In genomic region chr12:98646165-98646764, GRCh38 we compare ENCODE assay signal across 8 cellular contexts. TPM values are rescaled to one million over a fixed set of nuclear protein-coding genes. Genes with fewer than 3 reads are reported as not detected.
A peak's percentile ranks its signal among the peaks of the same experiment; 100 is the strongest.
DNase-seq lines count a peak whose midpoint lies in the region; ATAC-seq and TF ChIP-seq lines count a peak whose summit lies in the region.

No MANE protein-coding gene starts in this region.

- H3K4me1 Mint-ChIP-seq in activated CD4-positive, alpha-beta T cell treated with anti-CD3 and anti-CD28 coated beads, Interleukin-2, amount 10 ng/mL, durations not matched to agents 24 days and 14 days: peaks cover 19% of the 10 kb centered on the region
- peaks cover 37% of the 10 kb centered on the region for H3K4me1 Mint-ChIP-seq in osteocyte (ENCODE audit: unreplicated experiment)

- peak; percentile 27 for TF ChIP-seq CTCF in osteocyte (IDR thresholded peaks at IDR 0.05)

- intact Hi-C loops in activated CD4-positive, alpha-beta T cell treated with anti-CD3 and anti-CD28 coated beads, Interleukin-2, amount 10 ng/mL, durations not matched to agents 24 days and 14 days (cut with micrococcal nuclease): loop anchor here (5.0 to 10.0 kb wide), 2 partner anchors 219 to 1559 kb away; partner anchors contain the start of gene ACTR6
- intact Hi-C loops in sciatic nerve (cut with DNase I): no loop called here

- peaks cover 26% of the 10 kb centered on the region for H3K36me3 Mint-ChIP-seq in activated CD4-positive, alpha-beta T cell treated with anti-CD3 and anti-CD28 coated beads, Interleukin-2, amount 10 ng/mL, durations not matched to agents 24 days and 14 days (ENCODE audit: low read depth)
- H3K36me3 Mint-ChIP-seq in osteocyte (ENCODE audit: unreplicated experiment): peaks cover 15% of the 10 kb centered on the region

- no peaks in the 10 kb centered on the region for H3K27me3 Mint-ChIP-seq in activated CD4-positive, alpha-beta T cell treated with anti-CD3 and anti-CD28 coated beads, Interleukin-2, amount 10 ng/mL, durations not matched to agents 24 days and 14 days
- H3K27me3 Mint-ChIP-seq in osteocyte (ENCODE audit: unreplicated experiment): no peaks in the 10 kb centered on the region

- peak overlapping the region; percentile 92 for H3K4me3 Mint-ChIP-seq in activated CD4-positive, alpha-beta T cell treated with anti-CD3 and anti-CD28 coated beads, Interleukin-2, amount 10 ng/mL, durations not matched to agents 24 days and 14 days
- H3K4me3 Mint-ChIP-seq in osteocyte (ENCODE audit: unreplicated experiment): peak overlapping the region; percentile 97

- no peaks in the 10 kb centered on the region for H3K9me3 Mint-ChIP-seq in activated CD4-positive, alpha-beta T cell treated with anti-CD3 and anti-CD28 coated beads, Interleukin-2, amount 10 ng/mL, durations not matched to agents 24 days and 14 days
- H3K9me3 Mint-ChIP-seq in osteocyte (ENCODE audit: unreplicated experiment): no peaks in the 10 kb centered on the region

- H3K27ac Mint-ChIP-seq in activated CD4-positive, alpha-beta T cell treated with anti-CD3 and anti-CD28 coated beads, Interleukin-2, amount 10 ng/mL, durations not matched to agents 24 days and 14 days: peak overlapping the region; percentile 89
- H3K27ac Mint-ChIP-seq in osteocyte (ENCODE audit: unreplicated experiment): peak overlapping the region; percentile 90

- TF ChIP-seq POLR2A in erythroblast (IDR thresholded peaks at IDR 0.05; ENCODE audit: low read length): no peak

- DNase-seq in activated CD4-positive, alpha-beta T cell treated with anti-CD3 and anti-CD28 coated beads, Interleukin-2, amount 10 ng/mL, durations not matched to agents 24 days and 14 days: no peak
- DNase-seq in activated CD4-positive, alpha-beta T cell treated with anti-CD3 and anti-CD28 coated beads, Interleukin-2, amount 50 U/mL, for 1 hour: no peak
- peak; percentile 37 for DNase-seq in RPMI7951 (ENCODE audit: low read depth)
- peak; percentile 40 for DNase-seq in erythroblast (lab: John Stamatoyannopoulos, UW)
- DNase-seq in osteocyte (ENCODE audit: extremely low spot score, unreplicated experiment): no peak
- DNase-seq in NCI-H774 (lab: John Stamatoyannopoulos, UW): no peak
- no peak for DNase-seq in sciatic nerve (ENCODE audit: low spot score)
- no peak for DNase-seq in SKM-1 (lab: John Stamatoyannopoulos, UW; ENCODE audit: unreplicated experiment)

- no peak for ATAC-seq in sciatic nerve

RNA-seq across cellular contexts. Expression of gene APAF1, which starts 1.2 kb away (rescaled TPM):
- 19.9 and 20.7 TPM in 2 replicates for total RNA-seq in activated CD4-positive, alpha-beta T cell treated with anti-CD3 and anti-CD28 coated beads, Interleukin-2, amount 10 ng/mL, durations not matched to agents 24 days and 14 days
- 14.6 and 17.9 TPM in 2 replicates for total RNA-seq in RPMI7951 (2014; rRNA removed; shearing (Covaris generic))
- total RNA-seq in osteocyte: 14.4 and 18.8 TPM in 2 replicates
- 29.6 TPM for total RNA-seq in sciatic nerve

RNA-seq across cellular contexts. Expression of gene IKBIP, which starts 1.7 kb away (rescaled TPM):
- total RNA-seq in activated CD4-positive, alpha-beta T cell treated with anti-CD3 and anti-CD28 coated beads, Interleukin-2, amount 10 ng/mL, durations not matched to agents 24 days and 14 days: 35.0 and 36.9 TPM in 2 replicates
- total RNA-seq in RPMI7951 (2014; rRNA removed; shearing (Covaris generic)): 92.2 and 94.1 TPM in 2 replicates
- 36.2 and 38.0 TPM in 2 replicates for total RNA-seq in osteocyte
- 16.4 TPM for total RNA-seq in sciatic nerve

RNA-seq across cellular contexts. Expression of gene SLC25A3, which starts 52.8 kb away (rescaled TPM):
- 598 and 612 TPM in 2 replicates for total RNA-seq in activated CD4-positive, alpha-beta T cell treated with anti-CD3 and anti-CD28 coated beads, Interleukin-2, amount 10 ng/mL, durations not matched to agents 24 days and 14 days
- total RNA-seq in RPMI7951 (2014; rRNA removed; shearing (Covaris generic)): 573 and 581 TPM in 2 replicates
- 581 and 583 TPM in 2 replicates for total RNA-seq in osteocyte
- total RNA-seq in sciatic nerve: 269 TPM

Comparison
In these comparisons a context has a peak if more than half of its experiments do, and no peak if none do; other contexts are left out.
1. DNase-seq: peak in RPMI7951 (single experiment) and erythroblast (2 of 2); none in activated CD4-positive, alpha-beta T cell treated with anti-CD3 and anti-CD28 coated beads, Interleukin-2, amount 10 ng/mL, durations not matched to agents 24 days and 14 days (single experiment), activated CD4-positive, alpha-beta T cell treated with anti-CD3 and anti-CD28 coated beads, Interleukin-2, amount 50 U/mL, for 1 hour (single experiment), osteocyte (single experiment), NCI-H774 (single experiment), sciatic nerve (single experiment) and SKM-1 (single experiment).